ENCODE assay signal across 12 cellular contexts in the genomic region with DNA sequence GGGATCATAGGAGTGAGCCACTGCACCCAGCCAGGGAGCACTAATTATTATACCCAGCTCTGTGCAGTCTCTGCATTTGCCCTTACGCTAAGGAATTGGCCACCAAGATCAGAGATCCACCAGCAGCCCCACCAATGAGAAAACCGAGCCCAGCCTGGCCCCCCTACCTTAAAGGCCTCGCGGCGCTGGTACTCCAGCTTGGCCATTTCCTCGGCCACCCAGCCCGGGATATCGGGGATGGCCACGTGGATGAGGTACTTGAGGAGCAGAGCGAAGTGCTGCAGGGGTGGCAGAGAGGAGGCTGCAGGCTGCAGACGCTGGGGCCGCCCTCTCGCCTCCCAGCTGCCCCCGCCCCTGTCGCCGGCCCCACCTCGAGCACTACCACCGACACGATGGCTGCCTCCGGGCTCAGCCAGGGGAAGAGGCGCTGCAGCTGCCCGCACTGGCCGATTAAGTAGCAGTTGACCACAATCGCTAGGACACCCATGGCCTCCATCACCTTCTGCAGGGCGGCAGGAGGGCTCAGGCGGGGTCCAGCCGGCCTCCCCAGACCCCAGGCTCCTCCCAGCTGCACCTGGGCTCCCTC. TPM values are rescaled to one million over a fixed set of nuclear protein-coding genes. Genes with fewer than 3 reads are reported as not detected.
DNase-seq lines count a peak whose midpoint lies in the region; ATAC-seq and TF ChIP-seq lines count a peak whose summit lies in the region.
"Had no signal": no experiment of that assay in that cellular context is flagged by ENCODE, and none has a peak within 500 bp of the region (broad histone marks: within the 10 kb centered on the region; RNA-seq: fewer than 3 reads in every experiment).

No MANE protein-coding gene starts in this region.

- POLR2A ChIA-PET in CD4-positive, alpha-beta T cell (lab: Charles Lee): interaction anchor here (1.8 kb wide), 1 partner anchor 21 kb away, joined by 9 read pairs; a partner anchor contains a TSS
- POLR2A ChIA-PET in HEK293 (lab: Yijun Ruan, JAX): interaction anchor here (2.0 to 2.6 kb wide), 2 partner anchors 9 to 18 kb away, joined by 8 to 13 read pairs; a partner anchor contains a TSS

- H3K9me3 Mint-ChIP-seq in CD4-positive, alpha-beta T cell: no peaks in the 10 kb centered on the region
- H3K9me3 Mint-ChIP-seq in mesothelial cell of epicardium: no peaks in the 10 kb centered on the region

- CTCF ChIA-PET in CD4-positive, alpha-beta T cell (lab: Charles Lee): interaction anchor here (2.2 to 3.5 kb wide), 2 partner anchors 22 to 35 kb away, joined by 10 to 13 read pairs; a partner anchor contains a TSS
- CTCF ChIA-PET in HEK293 (lab: Yijun Ruan, JAX): interaction anchor here (0.8 kb wide), 1 partner anchor 60 kb away, joined by 3 read pairs; no protein-coding TSS in a partner anchor

- no peaks in the 10 kb centered on the region for H3K9me3 ChIP-seq in CD4-positive, alpha-beta T cell (ENCODE audit: control insufficient read depth, low read length)
- no peaks in the 10 kb centered on the region for H3K9me3 ChIP-seq in HEK293 (ENCODE audit: control insufficient read depth, insufficient read depth, low read depth, low read length)
- H3K9me3 ChIP-seq: adrenal gland, uterus had no signal

- no peaks in the 10 kb centered on the region for H3K27me3 Mint-ChIP-seq in CD4-positive, alpha-beta T cell
- H3K27me3 Mint-ChIP-seq in mesothelial cell of epicardium (ENCODE audit: low read depth): peaks cover 14% of the 10 kb centered on the region

- peaks cover 15% of the 10 kb centered on the region for H3K4me1 Mint-ChIP-seq in CD4-positive, alpha-beta T cell (ENCODE audit: low read depth)
- H3K4me1 Mint-ChIP-seq in mesothelial cell of epicardium: peaks cover 11% of the 10 kb centered on the region

- H3K27ac Mint-ChIP-seq in CD4-positive, alpha-beta T cell: no peak overlapping the region
- peak overlapping the region; percentile 96 for H3K27ac Mint-ChIP-seq in mesothelial cell of epicardium

- no peaks in the 10 kb centered on the region for H3K27me3 ChIP-seq in CD4-positive, alpha-beta T cell (ENCODE audit: control insufficient read depth, insufficient read depth, low read length)
- H3K27me3 ChIP-seq in foreskin keratinocyte: peaks cover 18% of the 10 kb centered on the region
- H3K27me3 ChIP-seq: adrenal gland had no signal

- H3K4me1 ChIP-seq in HEK293 (ENCODE audit: control insufficient read depth, insufficient read depth, low read length): no peaks in the 10 kb centered on the region
- H3K4me1 ChIP-seq in foreskin keratinocyte: no peaks in the 10 kb centered on the region

- no peak for DNase-seq in CD4-positive, alpha-beta T cell
- DNase-seq in caudate nucleus (lab: John Stamatoyannopoulos, UW) (no peak), mesothelial cell of epicardium (ENCODE audit: low spot score in 2 of 2, unreplicated experiment in 2 of 2) (no peak), foreskin keratinocyte (no peak)
- DNase-seq in activated CD4-positive, CD25-positive, alpha-beta regulatory T cell treated with anti-CD3 and anti-CD28 coated beads, Interleukin-2, amount 50 U/mL, for 72 hours: no peak
- DNase-seq: cortex of kidney, NCI-H1930 had no signal

- peaks cover 0 to 15% of the 10 kb centered on the region in 2 experiments; a peak in 2 of 3 replicates for H3K36me3 ChIP-seq in HEK293 (ENCODE audit: control insufficient read depth in 2 of 2, insufficient read depth in 1 of 2, low read length in 2 of 2)
- H3K36me3 ChIP-seq: adrenal gland, uterus had no signal

- H3K4me3 ChIP-seq in HEK293 (ENCODE audit: low read depth, low read length): no peak overlapping the region

- no peak overlapping the region for H3K27ac ChIP-seq in CD4-positive, alpha-beta T cell (ENCODE audit: low read depth, low read length)
- H3K27ac ChIP-seq in HEK293 (ENCODE audit: extremely low read depth, low read depth, low read length): no peak overlapping the region
- peak overlapping the region; percentile 8 for H3K27ac ChIP-seq in caudate nucleus (ENCODE audit: low read depth, low read length)
- H3K27ac ChIP-seq in foreskin keratinocyte: no peak overlapping the region
- H3K27ac ChIP-seq: uterus had no signal

- ATAC-seq in CD4-positive, alpha-beta T cell (ENCODE audit: poor library complexity): no peak
- ATAC-seq in GM19351 (IDR thresholded peaks at IDR 0.05; ENCODE audit: unreplicated experiment) (no peak), HG03354 (IDR thresholded peaks at IDR 0.05; ENCODE audit: poor library complexity, severe bottlenecking, unreplicated experiment) (no peak), foreskin keratinocyte (no peak)

- peak overlapping the region; percentile 63 for H3K4me3 Mint-ChIP-seq in CD4-positive, alpha-beta T cell
- H3K4me3 Mint-ChIP-seq in mesothelial cell of epicardium: peak overlapping the region; percentile 84

- no peak for TF ChIP-seq CTCF in CD4-positive, alpha-beta T cell (IDR thresholded peaks at IDR 0.05)
- TF ChIP-seq CTCF in HEK293 (tag by site-specific recombination; IDR thresholded peaks at IDR 0.05): no peak
- TF ChIP-seq CTCF in mesothelial cell of epicardium (IDR thresholded peaks at IDR 0.05; ENCODE audit: unreplicated experiment): no peak
- no peak for TF ChIP-seq CTCF in foreskin keratinocyte (conservative IDR thresholded peaks at IDR 0.05)

- intact Hi-C loops in CD4-positive, alpha-beta T cell (cut with DNase I, micrococcal nuclease): no loop called here

- H3K36me3 Mint-ChIP-seq in CD4-positive, alpha-beta T cell (ENCODE audit: low read depth): peaks cover 7% of the 10 kb centered on the region
- peaks cover 6% of the 10 kb centered on the region for H3K36me3 Mint-ChIP-seq in mesothelial cell of epicardium

TF ChIP-seq in HEK293, 187 proteins besides CTCF, POLR2A, EP300 and RAD21:
- TF ChIP-seq ZNF391 (tag by site-specific recombination; IDR thresholded peaks at IDR 0.05; ENCODE audit: borderline replicate concordance, low read depth): no peak
- TF ChIP-seq ZNF132 (tag by site-specific recombination; IDR thresholded peaks at IDR 0.05; ENCODE audit: borderline replicate concordance): no peak
- TF ChIP-seq GLIS2 (tag by site-specific recombination; IDR thresholded peaks at IDR 0.05): 0 out of 2 replicates have a peak, but pooled peaks have one; percentile 16
- TF ChIP-seq, protein P1, sequence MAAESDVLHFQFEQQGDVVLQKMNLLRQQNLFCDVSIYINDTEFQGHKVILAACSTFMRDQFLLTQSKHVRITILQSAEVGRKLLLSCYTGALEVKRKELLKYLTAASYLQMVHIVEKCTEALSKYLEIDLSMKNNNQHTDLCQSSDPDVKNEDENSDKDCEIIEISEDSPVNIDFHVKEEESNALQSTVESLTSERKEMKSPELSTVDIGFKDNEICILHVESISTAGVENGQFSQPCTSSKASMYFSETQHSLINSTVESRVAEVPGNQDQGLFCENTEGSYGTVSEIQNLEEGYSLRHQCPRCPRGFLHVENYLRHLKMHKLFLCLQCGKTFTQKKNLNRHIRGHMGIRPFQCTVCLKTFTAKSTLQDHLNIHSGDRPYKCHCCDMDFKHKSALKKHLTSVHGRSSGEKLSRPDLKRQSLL (tag by site-specific recombination; IDR thresholded peaks at IDR 0.05): 0 out of 2 replicates have a peak, but pooled peaks have one; percentile 8
TF ChIP-seq in HEK293: peak in this region for 2.

RNA-seq across cellular contexts. Expression of a gene that starts 7.5 kb away (rescaled TPM):
- total RNA-seq in CD4-positive, alpha-beta T cell: 10 to 100 TPM; 15.3 TPM
- total RNA-seq in mesothelial cell of epicardium (42.1 to 43.7 TPM (median 43.5 TPM) in 3 replicates), foreskin keratinocyte (2.1 and 2.9 TPM in 2 replicates)
- polyA plus RNA-seq in foreskin keratinocyte: 1.2 and 1.4 TPM in 2 replicates

RNA-seq across cellular contexts. Expression of a gene that starts 10.2 kb away (rescaled TPM):
- 10 to 100 TPM; 21.2 to 24.0 TPM for total RNA-seq in CD4-positive, alpha-beta T cell
- total RNA-seq in mesothelial cell of epicardium: 42.5 to 47.0 TPM (median 45.0 TPM) in 3 replicates
- 14.9 and 18.7 TPM in 2 replicates for total RNA-seq in foreskin keratinocyte
- 14.3 and 16.6 TPM in 2 replicates for polyA plus RNA-seq in foreskin keratinocyte

RNA-seq across cellular contexts. Expression of a gene that starts 17.8 kb away (rescaled TPM):
- 10 to 100 TPM; 41.4 to 43.4 TPM for total RNA-seq in CD4-positive, alpha-beta T cell
- total RNA-seq in mesothelial cell of epicardium (37.3 to 39.6 TPM (median 38.3 TPM) in 3 replicates), foreskin keratinocyte (54.7 and 59.1 TPM in 2 replicates)
- 76.4 and 78.6 TPM in 2 replicates for polyA plus RNA-seq in foreskin keratinocyte

RNA-seq across cellular contexts. Expression of a gene that starts 21.5 kb away (rescaled TPM):
- total RNA-seq in CD4-positive, alpha-beta T cell: 10 to 100 TPM; 28.4 to 28.7 TPM
- 47.7 to 51.0 TPM (median 50.1 TPM) in 3 replicates for total RNA-seq in mesothelial cell of epicardium
- total RNA-seq in foreskin keratinocyte: 38.8 and 43.6 TPM in 2 replicates
- 99.8 and 114 TPM in 2 replicates for polyA plus RNA-seq in foreskin keratinocyte

RNA-seq across cellular contexts. Expression of a gene that starts 23.9 kb away (rescaled TPM):
- total RNA-seq in CD4-positive, alpha-beta T cell: 1 to 10 TPM; 4.4 to 4.6 TPM
- total RNA-seq in mesothelial cell of epicardium (25.4 to 26.4 TPM (median 26.1 TPM) in 3 replicates), foreskin keratinocyte (12.6 and 16.0 TPM in 2 replicates)
- polyA plus RNA-seq in foreskin keratinocyte: 14.4 and 17.6 TPM in 2 replicates
